In the genomic region with DNA sequence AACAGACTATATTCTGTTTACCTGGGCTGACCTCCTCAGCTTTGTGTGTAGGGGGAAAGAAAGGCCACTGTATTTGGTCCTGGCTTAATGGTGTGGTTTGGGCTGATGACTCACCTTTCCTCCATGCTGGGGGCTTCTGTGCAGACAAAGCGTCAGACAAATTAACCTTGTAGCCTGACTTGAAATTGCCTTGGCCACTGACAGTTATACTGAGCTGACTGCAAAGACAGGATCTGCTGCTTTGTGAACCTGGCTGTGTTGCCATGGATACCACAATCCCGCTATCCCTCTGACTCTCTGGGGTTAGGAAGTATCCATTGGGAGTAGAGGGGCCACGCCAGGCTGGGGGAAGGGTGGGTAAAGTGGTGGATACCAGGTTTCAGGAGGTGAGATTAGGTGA, we compare ENCODE assay signal across 27 cellular contexts.
DNase-seq lines count a peak whose midpoint lies in the region; TF ChIP-seq lines count a peak whose summit lies in the region.
"Had no signal": no experiment of that assay in that cellular context is flagged by ENCODE, and none has a peak within 500 bp of the region (broad histone marks: within the 10 kb centered on the region; RNA-seq: fewer than 3 reads in every experiment).

No MANE protein-coding gene starts in this region.

- no peak overlapping the region for H3K27ac Mint-ChIP-seq in activated CD4-positive, alpha-beta T cell treated with anti-CD3 and anti-CD28 coated beads, Interleukin-2, amount 10 ng/mL, durations not matched to agents 7 days and 5 days
- H3K27ac Mint-ChIP-seq: activated B cell treated with CpG ODN at 0.5 μM for 24 hours; activated T-helper 17 cell treated with anti-CD3 and anti-CD28 coated beads, Interleukin-2, amount 50 U/mL, for 72 hours; CD4-positive, alpha-beta memory T cell; stimulated activated naive CD8-positive, alpha-beta T cell treated with anti-CD3 and anti-CD28 coated beads, Interleukin-15, Interleukin-2, amounts not matched to agents 100 ng/mL and 50 ng/mL, for 24 hours had no signal

- 37% methylated on average over 3 of the region's 3 CpGs for WGBS in suprapubic skin

- no peaks in the 10 kb centered on the region for H3K4me1 Mint-ChIP-seq in activated CD4-positive, alpha-beta T cell treated with anti-CD3 and anti-CD28 coated beads, Interleukin-2, amount 10 ng/mL, durations not matched to agents 7 days and 5 days
- H3K4me1 Mint-ChIP-seq: activated B cell treated with CpG ODN at 0.5 μM for 24 hours; activated T-helper 17 cell treated with anti-CD3 and anti-CD28 coated beads, Interleukin-2, amount 50 U/mL, for 72 hours; CD4-positive, alpha-beta memory T cell had no signal

- no peak for TF ChIP-seq CTCF in suprapubic skin (IDR thresholded peaks at IDR 0.05)

- CTCF ChIA-PET in activated CD4-positive, alpha-beta T cell treated with anti-CD3 and anti-CD28 coated beads, Interleukin-2, amount 10 ng/mL, durations not matched to agents 7 days and 5 days (lab: Charles Lee) = no interaction called here

- H3K27me3 Mint-ChIP-seq in activated CD4-positive, alpha-beta T cell treated with anti-CD3 and anti-CD28 coated beads, Interleukin-2, amount 10 ng/mL, durations not matched to agents 7 days and 5 days = no peaks in the 10 kb centered on the region
- H3K27me3 Mint-ChIP-seq: activated T-helper 17 cell treated with anti-CD3 and anti-CD28 coated beads, Interleukin-2, amount 50 U/mL, for 72 hours; CD4-positive, alpha-beta memory T cell; stimulated activated naive CD8-positive, alpha-beta T cell treated with anti-CD3 and anti-CD28 coated beads, Interleukin-15, Interleukin-2, amounts not matched to agents 100 ng/mL and 50 ng/mL, for 24 hours had no signal

- no peak for TF ChIP-seq POLR2A in suprapubic skin (IDR thresholded peaks at IDR 0.05)

- H3K36me3 Mint-ChIP-seq in activated CD4-positive, alpha-beta T cell treated with anti-CD3 and anti-CD28 coated beads, Interleukin-2, amount 10 ng/mL, durations not matched to agents 7 days and 5 days (ENCODE audit: low read depth) = no peaks in the 10 kb centered on the region
- H3K36me3 Mint-ChIP-seq: CD4-positive, alpha-beta memory T cell had no signal

- POLR2A ChIA-PET in activated CD4-positive, alpha-beta T cell treated with anti-CD3 and anti-CD28 coated beads, Interleukin-2, amount 10 ng/mL, durations not matched to agents 7 days and 5 days (lab: Charles Lee) = no interaction called here

- TF ChIP-seq EP300 in suprapubic skin (IDR thresholded peaks at IDR 0.05) = no peak

- H3K9me3 ChIP-seq in suprapubic skin = no peaks in the 10 kb centered on the region

- no peaks in the 10 kb centered on the region for H3K9me3 Mint-ChIP-seq in activated CD4-positive, alpha-beta T cell treated with anti-CD3 and anti-CD28 coated beads, Interleukin-2, amount 10 ng/mL, durations not matched to agents 7 days and 5 days

- no peaks in the 10 kb centered on the region for H3K36me3 ChIP-seq in suprapubic skin
- H3K36me3 ChIP-seq: esophagus muscularis mucosa, heart right ventricle had no signal

- no peaks in the 10 kb centered on the region for H3K4me1 ChIP-seq in suprapubic skin
- H3K4me1 ChIP-seq: esophagus muscularis mucosa, foreskin keratinocyte, heart right ventricle had no signal

- no peak overlapping the region for H3K4me3 ChIP-seq in suprapubic skin
- H3K4me3 ChIP-seq: esophagus muscularis mucosa, heart right ventricle, skin epidermis had no signal

- H3K27me3 ChIP-seq in suprapubic skin = no peaks in the 10 kb centered on the region
- H3K27me3 ChIP-seq: foreskin keratinocyte had no signal

- no peak overlapping the region for H3K27ac ChIP-seq in suprapubic skin
- H3K27ac ChIP-seq: esophagus muscularis mucosa, foreskin keratinocyte, heart right ventricle, HL-60, skin epidermis had no signal

- H3K4me3 Mint-ChIP-seq in activated CD4-positive, alpha-beta T cell treated with anti-CD3 and anti-CD28 coated beads, Interleukin-2, amount 10 ng/mL, durations not matched to agents 7 days and 5 days = no peak overlapping the region
- H3K4me3 Mint-ChIP-seq: activated B cell treated with CpG ODN at 0.5 μM for 24 hours; activated T-helper 17 cell treated with anti-CD3 and anti-CD28 coated beads, Interleukin-2, amount 50 U/mL, for 72 hours; CD4-positive, alpha-beta memory T cell; stimulated activated naive CD8-positive, alpha-beta T cell treated with anti-CD3 and anti-CD28 coated beads, Interleukin-15, Interleukin-2, amounts not matched to agents 100 ng/mL and 50 ng/mL, for 24 hours had no signal

- DNase-seq in NCI-H2227 (lab: John Stamatoyannopoulos, UW; ENCODE audit: unreplicated experiment) = peak; percentile 2
- DNase-seq in NCI-H2227 treated with DMSO at 0.1 percent for 48 hours (lab: John Stamatoyannopoulos, UW) = no peak
- peak; percentile 26 for DNase-seq in SW480 (ENCODE audit: low spot score)
- peak; percentile 7 for DNase-seq in iPS DF 19.7 (ENCODE audit: low read depth, low spot score)
- peak; percentile 17 for DNase-seq in retina
- no peak for DNase-seq in activated CD4-positive, alpha-beta T cell treated with anti-CD3 and anti-CD28 coated beads, Interleukin-2, amount 10 ng/mL, durations not matched to agents 7 days and 5 days
- DNase-seq in AG20443 (ENCODE audit: low spot score) = no peak
- no peak for DNase-seq in suprapubic skin (ENCODE audit: low spot score in 2 of 2)
- DNase-seq: activated B cell treated with CpG ODN at 0.5 μM for 24 hours; activated CD4-positive, alpha-beta T cell treated with anti-CD3 and anti-CD28 coated beads, Interleukin-2, amount 50 U/mL, for 48 hours; activated naive CD4-positive, alpha-beta T cell treated with anti-CD3 and anti-CD28 coated beads, Interleukin-2, amount 50 U/mL, for 16 hours; CD4-positive, alpha-beta memory T cell; GOT3; heart right ventricle; left colon; NCI-H1048; NCI-H1930; NCI-H446; occipital lobe; SIG-M5; SW 1271 had no signal

Comparison
In these comparisons a context has a peak if more than half of its experiments do, and no peak if none do; other contexts are left out.
1. DNase-seq: peak in NCI-H2227 (single experiment), SW480 (single experiment), iPS DF 19.7 (single experiment) and retina (single experiment); none in NCI-H2227 treated with DMSO at 0.1 percent for 48 hours (single experiment), activated CD4-positive, alpha-beta T cell treated with anti-CD3 and anti-CD28 coated beads, Interleukin-2, amount 10 ng/mL, durations not matched to agents 7 days and 5 days (single experiment), AG20443 (single experiment) and suprapubic skin (0 of 2).